Comparison of ENCODE assay signal across 15 cellular contexts in genomic region chr14:57732886-57733285, GRCh38.
DNase-seq lines count a peak whose midpoint lies in the region; ATAC-seq, FAIRE-seq and TF ChIP-seq lines count a peak whose summit lies in the region.
"Had no signal": no experiment of that assay in that cellular context is flagged by ENCODE, and none has a peak within 500 bp of the region (broad histone marks: within the 10 kb centered on the region; RNA-seq: fewer than 3 reads in every experiment).

No MANE protein-coding gene starts in this region.

- FAIRE-seq in HepG2 (lab: Jason Lieb, UNC) = no peak

- H3K4me1 ChIP-seq in GM23248 (ENCODE audit: insufficient read depth) (no peaks in the 10 kb centered on the region), HepG2 (ENCODE audit: insufficient read depth, low read length) (no peaks in the 10 kb centered on the region), spleen (no peaks in the 10 kb centered on the region)
- H3K4me1 ChIP-seq: HAP-1 had no signal

- in situ Hi-C loops in GM23248 (cut with MboI) = no loop called here
- in situ Hi-C loops in HepG2 (cut with HindIII; ENCODE audit: extremely low pct_ligation_motif_present, low pct_unique_long_range_greater_than_20kb) = no loop called here

- CTCF ChIA-PET in HepG2 (lab: Yijun Ruan, JAX; ENCODE audit: low intra/inter-chr PET ratio, low total read pairs) = no interaction called here

- H3K36me3 ChIP-seq in GM23248 (ENCODE audit: low read depth) (no peaks in the 10 kb centered on the region), HepG2 (replicated peaks in 1 of 2; ENCODE audit: control insufficient read depth in 1 of 2, insufficient read depth in 2 of 2, low read length in 2 of 2) (no peaks in the 10 kb centered on the region), spleen (no peaks in the 10 kb centered on the region)
- H3K36me3 ChIP-seq: HAP-1 had no signal

- TF ChIP-seq POLR2A in HepG2 (IDR thresholded peaks at IDR 0.05; ENCODE audit: insufficient read depth in 1 of 2, low read depth in 2 of 2, low read length in 2 of 2) (no peak), spleen (IDR thresholded peaks at IDR 0.05) (no peak)

- H3K9me2 ChIP-seq in GM23248 (ENCODE audit: insufficient read depth) = no peaks in the 10 kb centered on the region

- H2AFZ ChIP-seq in GM23248 = no peak overlapping the region
- H2AFZ ChIP-seq in HepG2 (ENCODE audit: low read length) = no peak overlapping the region

- no peaks in the 10 kb centered on the region for H3K27me3 Mint-ChIP-seq in activated T-helper 1 cell treated with anti-CD3 and anti-CD28 coated beads, Interleukin-12 subunit alpha, Interleukin-12 subunit beta, Interleukin-2, Interleukin-4 antibody, amounts not matched to agents 30 ng/mL and 10 ng/mL and 1 ng/mL, durations not matched to agents 14 hours and 24 hours and 36 hours (ENCODE audit: insufficient read depth)
- H3K27me3 Mint-ChIP-seq: CD4-positive, CD25-positive, alpha-beta regulatory T cell had no signal

- H3K27ac Mint-ChIP-seq in activated T-helper 1 cell treated with anti-CD3 and anti-CD28 coated beads, Interleukin-12 subunit alpha, Interleukin-12 subunit beta, Interleukin-2, Interleukin-4 antibody, amounts not matched to agents 30 ng/mL and 10 ng/mL and 1 ng/mL, durations not matched to agents 14 hours and 24 hours and 36 hours = no peak overlapping the region
- H3K27ac Mint-ChIP-seq: activated CD4-positive, alpha-beta T cell treated with anti-CD3 and anti-CD28 coated beads for 36 hours; activated T-cell treated with anti-CD3 and anti-CD28 coated beads, Interleukin-2, amount 50 U/mL, for 72 hours; CD4-positive, CD25-positive, alpha-beta regulatory T cell had no signal

- intact Hi-C loops in HepG2 (cut with micrococcal nuclease; ENCODE audit: unreplicated experiment) = no loop called here
- intact Hi-C loops in spleen (cut with DNase I; ENCODE audit: low total_unique reads) = no loop called here
- intact Hi-C loops in activated T-helper 1 cell treated with anti-CD3 and anti-CD28 coated beads, Interleukin-12 subunit alpha, Interleukin-12 subunit beta, Interleukin-2, Interleukin-4 antibody, amounts not matched to agents 30 ng/mL and 10 ng/mL and 1 ng/mL, durations not matched to agents 14 hours and 24 hours and 36 hours (cut with micrococcal nuclease) = no loop called here

- H3K36me3 Mint-ChIP-seq in activated T-helper 1 cell treated with anti-CD3 and anti-CD28 coated beads, Interleukin-12 subunit alpha, Interleukin-12 subunit beta, Interleukin-2, Interleukin-4 antibody, amounts not matched to agents 30 ng/mL and 10 ng/mL and 1 ng/mL, durations not matched to agents 14 hours and 24 hours and 36 hours (ENCODE audit: low read depth) = no peaks in the 10 kb centered on the region
- H3K36me3 Mint-ChIP-seq: CD4-positive, CD25-positive, alpha-beta regulatory T cell had no signal

- no peak for ATAC-seq in HepG2
- ATAC-seq in GM21825 (IDR thresholded peaks at IDR 0.05; ENCODE audit: unreplicated experiment) = no peak
- ATAC-seq: activated CD4-positive, alpha-beta T cell treated with anti-CD3 and anti-CD28 coated beads for 36 hours; activated T-cell treated with anti-CD3 and anti-CD28 coated beads, Interleukin-2, amount 50 U/mL, for 72 hours; sciatic nerve had no signal

- no peak overlapping the region for H3K4me3 Mint-ChIP-seq in activated T-helper 1 cell treated with anti-CD3 and anti-CD28 coated beads, Interleukin-12 subunit alpha, Interleukin-12 subunit beta, Interleukin-2, Interleukin-4 antibody, amounts not matched to agents 30 ng/mL and 10 ng/mL and 1 ng/mL, durations not matched to agents 14 hours and 24 hours and 36 hours
- H3K4me3 Mint-ChIP-seq: activated CD4-positive, alpha-beta T cell treated with anti-CD3 and anti-CD28 coated beads for 36 hours; activated T-cell treated with anti-CD3 and anti-CD28 coated beads, Interleukin-2, amount 50 U/mL, for 72 hours; CD4-positive, CD25-positive, alpha-beta regulatory T cell had no signal

- H3K9ac ChIP-seq in GM23248 (no peak overlapping the region), HepG2 (ENCODE audit: insufficient read depth, low read depth, low read length) (no peak overlapping the region)

- no peak for TF ChIP-seq EP300 in HepG2 (IDR thresholded peaks at IDR 0.05; ENCODE audit: low read depth in 2 of 2, low read length in 2 of 2)
- TF ChIP-seq EP300 in HepG2 (CRISPR knock-in tag; IDR thresholded peaks at IDR 0.05; ENCODE audit: borderline replicate concordance) = no peak

- no peaks in the 10 kb centered on the region for H3F3A ChIP-seq in GM23248 (ENCODE audit: insufficient read depth)

- H4K20me1 ChIP-seq in GM23248 (ENCODE audit: insufficient read depth) (no peaks in the 10 kb centered on the region), HepG2 (ENCODE audit: insufficient read depth, low read length) (no peaks in the 10 kb centered on the region)

- no peaks in the 10 kb centered on the region for H3K79me2 ChIP-seq in GM23248 (ENCODE audit: insufficient read depth)
- H3K79me2 ChIP-seq in HepG2 (ENCODE audit: insufficient read depth, low read length) = no peaks in the 10 kb centered on the region

- BruUV-seq in HepG2 (replicated peaks; lab: Mats Ljungman, UMichigan) = no TSS peak

- DNase-seq in GM23248 (peak; percentile 33), NCI-H2227 treated with DMSO at 0.1 percent for 48 hours (lab: John Stamatoyannopoulos, UW) (peak; percentile 56), epithelial cell of esophagus (ENCODE audit: low read depth) (peak; percentile 13), skeletal muscle cell (ENCODE audit: low read depth) (peak; percentile 19), HepG2 (ENCODE audit: low spot score) (no peak), spleen (no peak)
- no peak for DNase-seq in activated T-helper 1 cell treated with anti-CD3 and anti-CD28 coated beads, Interleukin-12 subunit alpha, Interleukin-12 subunit beta, Interleukin-2, Interleukin-4 antibody, amounts not matched to agents 30 ng/mL and 10 ng/mL and 1 ng/mL, durations not matched to agents 14 hours and 24 hours and 36 hours (ENCODE audit: low spot score)
- DNase-seq: activated CD4-positive, alpha-beta T cell treated with anti-CD3 and anti-CD28 coated beads for 36 hours; activated T-cell treated with anti-CD3 and anti-CD28 coated beads, Interleukin-2, amount 50 U/mL, for 72 hours; CD4-positive, CD25-positive, alpha-beta regulatory T cell; effector CD8-positive, alpha-beta T cell; GDM1 had no signal

- 9 to 13% methylated on average over 3 of the region's 3 CpGs for WGBS in GM23248 (ENCODE audit: low coverage in 1 of 2, low lambda C conversion rate in 2 of 2, missing lambda C conversion rate in 2 of 2), 2 experiments
- 41% methylated on average over 3 of the region's 3 CpGs for WGBS in HepG2 (ENCODE audit: low lambda C conversion rate)
- WGBS in spleen, 5 donors = 39 to 67% (median 56%) methylated on average over 3 of the region's 3 CpGs

- H3K9me3 ChIP-seq in GM23248 (ENCODE audit: low read depth) = no peaks in the 10 kb centered on the region
- no peaks in the 10 kb centered on the region for H3K9me3 ChIP-seq in HepG2 (ENCODE audit: low read length)
- H3K9me3 ChIP-seq in spleen = no peaks in the 10 kb centered on the region
- H3K9me3 ChIP-seq: HAP-1 had no signal

- peaks cover 34% of the 10 kb centered on the region for H3K27me3 ChIP-seq in GM23248 (replicated peaks; ENCODE audit: insufficient read depth)
- H3K27me3 ChIP-seq in HepG2 (ENCODE audit: control insufficient read depth in 1 of 2, insufficient read depth in 2 of 2, low read length in 2 of 2) = no peaks in the 10 kb centered on the region
- H3K27me3 ChIP-seq in spleen (replicated peaks in 1 of 7) = no peaks in the 10 kb centered on the region

- no peak for TF ChIP-seq CTCF in epithelial cell of esophagus (IDR thresholded peaks at IDR 0.05; ENCODE audit: insufficient read depth, low read depth, low read length, missing control alignments)
- no peak for TF ChIP-seq CTCF in HepG2 (CRISPR knock-in tag; IDR thresholded peaks at IDR 0.05)
- TF ChIP-seq CTCF in spleen (IDR thresholded peaks at IDR 0.05 in 8 of 11, conservative IDR thresholded peaks at IDR 0.05 in 3 of 11) = no peak

- no peaks in the 10 kb centered on the region for H3K4me1 Mint-ChIP-seq in activated T-helper 1 cell treated with anti-CD3 and anti-CD28 coated beads, Interleukin-12 subunit alpha, Interleukin-12 subunit beta, Interleukin-2, Interleukin-4 antibody, amounts not matched to agents 30 ng/mL and 10 ng/mL and 1 ng/mL, durations not matched to agents 14 hours and 24 hours and 36 hours (ENCODE audit: low read depth)
- H3K4me1 Mint-ChIP-seq: activated CD4-positive, alpha-beta T cell treated with anti-CD3 and anti-CD28 coated beads for 36 hours; CD4-positive, CD25-positive, alpha-beta regulatory T cell had no signal

- POLR2A ChIA-PET in HepG2 (lab: Yijun Ruan, JAX) = no interaction called here

- H3K4me2 ChIP-seq in GM23248 (ENCODE audit: unreplicated experiment) (no peak overlapping the region), HepG2 (ENCODE audit: low read depth, low read length) (no peak overlapping the region)

- TF ChIP-seq RAD21 in HepG2 (CRISPR knock-in tag; IDR thresholded peaks at IDR 0.05) = no peak

- H3K9me3 Mint-ChIP-seq in activated T-helper 1 cell treated with anti-CD3 and anti-CD28 coated beads, Interleukin-12 subunit alpha, Interleukin-12 subunit beta, Interleukin-2, Interleukin-4 antibody, amounts not matched to agents 30 ng/mL and 10 ng/mL and 1 ng/mL, durations not matched to agents 14 hours and 24 hours and 36 hours = no peaks in the 10 kb centered on the region

- H3K4me3 ChIP-seq in GM23248 (no peak overlapping the region), epithelial cell of esophagus (ENCODE audit: low read length) (no peak overlapping the region), skeletal muscle cell (ENCODE audit: low read depth, low read length) (no peak overlapping the region), HepG2 (replicated peaks in 1 of 3; ENCODE audit: insufficient read depth in 1 of 3, low read depth in 2 of 3, low read length in 3 of 3) (no peak overlapping the region), spleen (no peak overlapping the region)
- H3K4me3 ChIP-seq: HAP-1 had no signal

- H3K27ac ChIP-seq in GM23248 = no peak overlapping the region
- no peak overlapping the region for H3K27ac ChIP-seq in HepG2 (ENCODE audit: extremely low read length, insufficient read depth, low read length)
- no peak overlapping the region for H3K27ac ChIP-seq in spleen

TF ChIP-seq in HepG2, 621 proteins besides CTCF, POLR2A, EP300 and RAD21:
- TF ChIP-seq ZNF615 (CRISPR knock-in tag; IDR thresholded peaks at IDR 0.05; ENCODE audit: borderline replicate concordance) (no peak), SRY (CRISPR knock-in tag; IDR thresholded peaks at IDR 0.05) (no peak), ZNF30 (CRISPR knock-in tag; IDR thresholded peaks at IDR 0.05) (no peak), SSRP1 (CRISPR knock-in tag; IDR thresholded peaks at IDR 0.05) (no peak), SMAD3 (CRISPR knock-in tag; IDR thresholded peaks at IDR 0.05) (no peak), ZNF230 (CRISPR knock-in tag; IDR thresholded peaks at IDR 0.05) (no peak)

Comparison
In these comparisons a context has a peak if more than half of its experiments do, and no peak if none do; other contexts are left out.
1. DNase-seq: peak in GM23248 (single experiment), NCI-H2227 treated with DMSO at 0.1 percent for 48 hours (single experiment), epithelial cell of esophagus (single experiment) and skeletal muscle cell (single experiment); none in HepG2 (single experiment), spleen (single experiment) and activated T-helper 1 cell treated with anti-CD3 and anti-CD28 coated beads, Interleukin-12 subunit alpha, Interleukin-12 subunit beta, Interleukin-2, Interleukin-4 antibody, amounts not matched to agents 30 ng/mL and 10 ng/mL and 1 ng/mL, durations not matched to agents 14 hours and 24 hours and 36 hours (single experiment).